ENCODE assay signal across 10 cellular contexts in the genomic region with DNA sequence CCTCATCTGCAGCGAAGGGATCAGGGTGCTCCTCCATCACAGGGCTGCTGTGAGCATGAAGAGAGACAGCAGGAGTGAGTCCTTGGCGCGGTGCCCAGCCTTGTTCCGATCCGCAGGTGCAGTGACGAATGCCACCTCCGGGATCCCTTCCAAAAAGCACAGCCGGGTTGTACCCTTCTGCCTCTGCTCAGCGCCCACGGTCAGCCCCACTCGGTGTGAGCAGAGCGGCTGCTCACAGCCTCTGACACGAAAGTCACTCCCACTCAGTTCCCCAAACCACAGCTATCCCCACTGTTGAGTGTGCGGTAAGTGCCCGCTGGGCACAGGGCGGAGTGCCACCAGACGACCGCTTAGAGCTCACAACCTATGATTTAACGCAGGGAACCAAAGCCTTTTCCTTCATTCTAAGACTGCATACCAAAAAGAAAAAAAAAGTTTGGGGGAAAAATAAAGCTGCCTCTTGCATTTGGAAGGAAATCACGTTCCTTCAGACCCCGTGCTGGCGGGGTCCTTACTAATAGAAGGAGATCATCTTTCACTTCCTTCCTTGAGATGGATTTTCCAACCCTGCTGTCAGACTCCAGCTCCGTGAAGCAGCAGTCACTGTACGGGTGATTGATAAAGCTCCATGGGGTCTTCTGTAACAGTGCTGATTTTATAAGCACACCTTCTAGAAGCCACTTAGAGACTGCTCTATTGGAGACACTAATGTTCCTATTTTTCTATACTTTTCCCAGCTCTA. TPM values are rescaled to one million over a fixed set of nuclear protein-coding genes. Genes with fewer than 3 reads are reported as not detected.
DNase-seq lines count a peak whose midpoint lies in the region; ATAC-seq lines count a peak whose summit lies in the region.
"Had no signal": no experiment of that assay in that cellular context is flagged by ENCODE, and none has a peak within 500 bp of the region (broad histone marks: within the 10 kb centered on the region; RNA-seq: fewer than 3 reads in every experiment).

No MANE protein-coding gene starts in this region.

- no peaks in the 10 kb centered on the region for H3K36me3 Mint-ChIP-seq in stimulated activated memory B cell treated with anti-CD40 and anti-IgM and Interleukin-4, amounts not matched to agents 10 μg/mL and 1 μg/mL and 100 μg/mL, for 72 hours
- H3K36me3 Mint-ChIP-seq in activated T-helper 2 cell treated with anti-CD3 and anti-CD28 coated beads, Interferon-gamma antibody, Interleukin-2, Interleukin-4, amounts not matched to agents 10 μg/mL and 5 μg/mL and 100 μg/mL, durations not matched to agents 14 hours and 24 hours and 36 hours (ENCODE audit: low read depth), result no peaks in the 10 kb centered on the region

- intact Hi-C loops in activated T-helper 2 cell treated with anti-CD3 and anti-CD28 coated beads, Interferon-gamma antibody, Interleukin-2, Interleukin-4, amounts not matched to agents 10 μg/mL and 5 μg/mL and 100 μg/mL, durations not matched to agents 14 hours and 24 hours and 36 hours (cut with micrococcal nuclease), result no loop called here

- H3K27me3 Mint-ChIP-seq in stimulated activated memory B cell treated with anti-CD40 and anti-IgM and Interleukin-4, amounts not matched to agents 10 μg/mL and 1 μg/mL and 100 μg/mL, for 72 hours, result peaks cover 9% of the 10 kb centered on the region
- no peaks in the 10 kb centered on the region for H3K27me3 Mint-ChIP-seq in activated T-helper 2 cell treated with anti-CD3 and anti-CD28 coated beads, Interferon-gamma antibody, Interleukin-2, Interleukin-4, amounts not matched to agents 10 μg/mL and 5 μg/mL and 100 μg/mL, durations not matched to agents 14 hours and 24 hours and 36 hours (ENCODE audit: low read depth)

- no peak overlapping the region for H3K27ac ChIP-seq in caudate nucleus (ENCODE audit: low read depth, low read length)

- no peak overlapping the region for H3K4me3 Mint-ChIP-seq in stimulated activated memory B cell treated with anti-CD40 and anti-IgM and Interleukin-4, amounts not matched to agents 10 μg/mL and 1 μg/mL and 100 μg/mL, for 72 hours
- H3K4me3 Mint-ChIP-seq in activated T-helper 2 cell treated with anti-CD3 and anti-CD28 coated beads, Interferon-gamma antibody, Interleukin-2, Interleukin-4, amounts not matched to agents 10 μg/mL and 5 μg/mL and 100 μg/mL, durations not matched to agents 14 hours and 24 hours and 36 hours (ENCODE audit: low read depth), result no peak overlapping the region

- H3K4me1 Mint-ChIP-seq in stimulated activated memory B cell treated with anti-CD40 and anti-IgM and Interleukin-4, amounts not matched to agents 10 μg/mL and 1 μg/mL and 100 μg/mL, for 72 hours, result no peaks in the 10 kb centered on the region
- no peaks in the 10 kb centered on the region for H3K4me1 Mint-ChIP-seq in activated T-helper 2 cell treated with anti-CD3 and anti-CD28 coated beads, Interferon-gamma antibody, Interleukin-2, Interleukin-4, amounts not matched to agents 10 μg/mL and 5 μg/mL and 100 μg/mL, durations not matched to agents 14 hours and 24 hours and 36 hours (ENCODE audit: low read depth)

- DNase-seq in SIG-M5 treated with dmso at 0.1 percent for 504 hours (lab: John Stamatoyannopoulos, UW; ENCODE audit: unreplicated experiment) (peak; percentile 11), SIG-M5 (lab: John Stamatoyannopoulos, UW) (no peak), NCI-H2107 treated with DMSO at 0.1 percent for 48 hours (lab: John Stamatoyannopoulos, UW; ENCODE audit: unreplicated experiment) (peak; percentile 71), caudate nucleus (lab: John Stamatoyannopoulos, UW) (peak in 52 of 61 donors; percentile 7 to 89 (median 52)), occipital lobe (lab: John Stamatoyannopoulos, UW) (no peak), HuH-7 (ENCODE audit: low spot score) (no peak)
- no peak for DNase-seq in activated T-helper 2 cell treated with anti-CD3 and anti-CD28 coated beads, Interferon-gamma antibody, Interleukin-2, Interleukin-4, amounts not matched to agents 10 μg/mL and 5 μg/mL and 100 μg/mL, durations not matched to agents 14 hours and 24 hours and 36 hours (ENCODE audit: low spot score)
- DNase-seq: activated CD4-positive, CD25-positive, alpha-beta regulatory T cell; MG63 had no signal

- peak; percentile 58 for ATAC-seq in stimulated activated memory B cell treated with anti-CD40 and anti-IgM and Interleukin-4, amounts not matched to agents 10 μg/mL and 1 μg/mL and 100 μg/mL, for 72 hours

- no peak overlapping the region for H3K27ac Mint-ChIP-seq in stimulated activated memory B cell treated with anti-CD40 and anti-IgM and Interleukin-4, amounts not matched to agents 10 μg/mL and 1 μg/mL and 100 μg/mL, for 72 hours
- H3K27ac Mint-ChIP-seq in activated T-helper 2 cell treated with anti-CD3 and anti-CD28 coated beads, Interferon-gamma antibody, Interleukin-2, Interleukin-4, amounts not matched to agents 10 μg/mL and 5 μg/mL and 100 μg/mL, durations not matched to agents 14 hours and 24 hours and 36 hours, result no peak overlapping the region

- no peaks in the 10 kb centered on the region for H3K9me3 Mint-ChIP-seq in stimulated activated memory B cell treated with anti-CD40 and anti-IgM and Interleukin-4, amounts not matched to agents 10 μg/mL and 1 μg/mL and 100 μg/mL, for 72 hours
- no peaks in the 10 kb centered on the region for H3K9me3 Mint-ChIP-seq in activated T-helper 2 cell treated with anti-CD3 and anti-CD28 coated beads, Interferon-gamma antibody, Interleukin-2, Interleukin-4, amounts not matched to agents 10 μg/mL and 5 μg/mL and 100 μg/mL, durations not matched to agents 14 hours and 24 hours and 36 hours

RNA-seq across cellular contexts. Expression of a gene that starts 34.7 kb away (rescaled TPM):
- 23.6 TPM for total RNA-seq in occipital lobe
- 22.8 and 26.2 TPM in 2 replicates for total RNA-seq in activated T-helper 2 cell treated with anti-CD3 and anti-CD28 coated beads, Interferon-gamma antibody, Interleukin-2, Interleukin-4, amounts not matched to agents 10 μg/mL and 5 μg/mL and 100 μg/mL, durations not matched to agents 14 hours and 24 hours and 36 hours

Comparison
In these comparisons a context has a peak if more than half of its experiments do, and no peak if none do; other contexts are left out.
1. DNase-seq: peak in SIG-M5 treated with dmso at 0.1 percent for 504 hours (single experiment), NCI-H2107 treated with DMSO at 0.1 percent for 48 hours (single experiment) and caudate nucleus (52 of 61); none in SIG-M5 (single experiment), occipital lobe (single experiment), activated T-helper 2 cell treated with anti-CD3 and anti-CD28 coated beads, Interferon-gamma antibody, Interleukin-2, Interleukin-4, amounts not matched to agents 10 μg/mL and 5 μg/mL and 100 μg/mL, durations not matched to agents 14 hours and 24 hours and 36 hours (single experiment) and HuH-7 (single experiment).